ENCODE assay signal across 25 cellular contexts in the genomic region with DNA sequence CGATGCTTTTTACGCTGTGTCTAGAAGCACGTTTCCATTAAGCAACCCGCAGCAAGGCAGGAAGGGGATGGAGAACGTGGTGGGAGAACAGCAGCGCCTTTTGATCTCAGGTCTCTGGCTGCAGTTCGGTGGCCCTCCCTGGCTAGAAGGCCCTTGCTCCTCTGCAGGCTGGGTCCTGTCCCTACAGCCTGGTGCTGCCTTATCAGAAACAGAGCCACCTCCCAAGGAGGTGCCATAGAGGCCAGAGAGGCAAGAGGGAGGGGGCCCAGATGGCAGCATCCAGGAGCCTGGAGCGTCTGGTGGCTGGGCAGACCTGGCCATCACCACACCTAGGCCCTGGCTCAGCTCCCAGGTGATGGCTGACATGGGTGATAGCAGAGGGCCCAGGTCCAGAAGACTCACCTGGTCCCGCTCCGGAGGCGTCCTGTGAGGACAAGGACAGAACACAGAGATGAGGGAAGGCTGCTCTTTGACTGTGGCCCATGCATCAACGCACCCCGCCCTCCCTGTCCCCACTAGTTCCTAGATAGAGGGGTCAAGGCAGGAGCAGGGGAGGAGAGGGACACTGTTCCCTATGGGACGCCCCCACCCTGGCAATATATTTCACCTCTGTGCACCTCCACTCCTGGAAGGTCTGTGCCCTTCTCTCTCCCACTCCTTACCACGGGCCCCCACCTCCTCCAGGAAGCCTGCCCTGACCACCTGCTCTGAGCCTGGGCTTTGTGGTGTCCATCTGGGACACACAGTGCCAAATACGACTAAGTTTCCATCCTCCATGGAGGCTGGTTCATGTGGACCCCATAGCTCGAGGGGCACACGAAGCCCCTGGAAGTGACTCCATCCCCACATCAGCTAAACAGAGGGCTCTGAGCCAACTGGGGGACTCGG.
"Had no signal": no experiment of that assay in that cellular context is flagged by ENCODE, and none has a peak within 500 bp of the region (broad histone marks: within the 10 kb centered on the region; RNA-seq: fewer than 3 reads in every experiment).

No MANE protein-coding gene starts in this region.

- H3K9me3 Mint-ChIP-seq: activated T-helper 1 cell treated with anti-CD3 and anti-CD28 coated beads, Interleukin-12 subunit alpha, Interleukin-12 subunit beta, Interleukin-2, Interleukin-4 antibody, amounts not matched to agents 30 ng/mL and 10 ng/mL and 1 ng/mL, durations not matched to agents 14 hours and 24 hours and 36 hours had no signal

- H3K4me3 ChIP-seq: ascending aorta, lower lobe of right lung, ovary, thyroid gland had no signal

- H3K27ac Mint-ChIP-seq: activated CD8-positive, alpha-beta T cell treated with anti-CD3 and anti-CD28 coated beads, Interleukin-2, amount 10 ng/mL, durations not matched to agents 7 days and 5 days; activated T-helper 1 cell treated with anti-CD3 and anti-CD28 coated beads, Interleukin-12 subunit alpha, Interleukin-12 subunit beta, Interleukin-2, Interleukin-4 antibody, amounts not matched to agents 30 ng/mL and 10 ng/mL and 1 ng/mL, durations not matched to agents 14 hours and 24 hours and 36 hours; naive thymus-derived CD8-positive, alpha-beta T cell had no signal

- H3K36me3 ChIP-seq: neutrophil, ovary had no signal

- DNase-seq: activated CD4-positive, alpha-beta T cell treated with anti-CD3 and anti-CD28 coated beads, Interleukin-2, amount 50 U/mL, for 1 hour; activated CD4-positive, CD25-positive, alpha-beta regulatory T cell treated with anti-CD3 and anti-CD28 coated beads, Interleukin-2, amount 50 U/mL, for 72 hours; activated CD8-positive, alpha-beta T cell treated with anti-CD3 and anti-CD28 coated beads, Interleukin-2, amount 10 ng/mL, durations not matched to agents 7 days and 5 days; activated gamma-delta T cell; activated naive CD4-positive, alpha-beta T cell treated with anti-CD3 and anti-CD28 coated beads, Interleukin-2, amount 50 U/mL, for 16 hours; brain microvascular endothelial cell; central memory CD4-positive, alpha-beta T cell; effector memory CD4-positive, alpha-beta T cell; foreskin melanocyte; hypothalamus; lower lobe of right lung; naive thymus-derived CD8-positive, alpha-beta T cell; ovary; small intestine; stimulated activated CD4-positive, alpha-beta T cell treated with anti-CD3 and anti-CD28 coated beads, Interleukin-15, amount 100 ng/mL, for 24 hours; stimulated activated naive CD4-positive, alpha-beta T cell treated with Interleukin-2 at 50 U/mL for 16 hours; substantia nigra; T-helper 1 cell; thyroid gland; WERI-Rb-1 had no signal

- H3K27ac ChIP-seq: ascending aorta, brain microvascular endothelial cell, lower lobe of right lung, neutrophil, ovary, thyroid gland, WERI-Rb-1 had no signal

- H3K4me3 Mint-ChIP-seq: activated CD8-positive, alpha-beta T cell treated with anti-CD3 and anti-CD28 coated beads, Interleukin-2, amount 10 ng/mL, durations not matched to agents 7 days and 5 days; activated T-helper 1 cell treated with anti-CD3 and anti-CD28 coated beads, Interleukin-12 subunit alpha, Interleukin-12 subunit beta, Interleukin-2, Interleukin-4 antibody, amounts not matched to agents 30 ng/mL and 10 ng/mL and 1 ng/mL, durations not matched to agents 14 hours and 24 hours and 36 hours; naive thymus-derived CD8-positive, alpha-beta T cell had no signal

- H3K27me3 ChIP-seq: ascending aorta, brain microvascular endothelial cell, neutrophil, ovary, thyroid gland had no signal

- H3K9me3 ChIP-seq: ascending aorta, lower lobe of right lung, neutrophil, ovary, thyroid gland had no signal

- H3K27me3 Mint-ChIP-seq: naive thymus-derived CD8-positive, alpha-beta T cell had no signal

- H3K4me1 ChIP-seq: ascending aorta, lower lobe of right lung had no signal

- ATAC-seq: activated CD8-positive, alpha-beta T cell treated with anti-CD3 and anti-CD28 coated beads, Interleukin-2, amount 10 ng/mL, durations not matched to agents 7 days and 5 days; esophagus mucosa; lower lobe of right lung; naive thymus-derived CD8-positive, alpha-beta T cell; sciatic nerve had no signal
